In genomic region chr11:120709808-120710207, GRCh38 we compare ENCODE assay signal across 8 cellular contexts.
DNase-seq lines count a peak whose midpoint lies in the region; ATAC-seq, FAIRE-seq and TF ChIP-seq lines count a peak whose summit lies in the region.
"Had no signal": no experiment of that assay in that cellular context is flagged by ENCODE, and none has a peak within 500 bp of the region (broad histone marks: within the 10 kb centered on the region; RNA-seq: fewer than 3 reads in every experiment).

No MANE protein-coding gene starts in this region.

- H3K4me1 ChIP-seq in subcutaneous abdominal adipose tissue (ENCODE audit: control insufficient read depth in 5 of 5, insufficient read depth in 5 of 5, low read length in 5 of 5) (peaks cover 0 to 27% (median 21%) of the 10 kb centered on the region in 5 donors), thyroid gland (no peaks in the 10 kb centered on the region)

- WGBS in thyroid gland, 2 donors = 85% methylated on average over 10 of the region's 10 CpGs

- ATAC-seq in HG02623 (IDR thresholded peaks at IDR 0.05; ENCODE audit: unreplicated experiment) (peak; percentile 79), HG03521 (IDR thresholded peaks at IDR 0.05; ENCODE audit: unreplicated experiment) (peak; percentile 60)

- no peak for TF ChIP-seq CTCF in thyroid gland (IDR thresholded peaks at IDR 0.05)

- DNase-seq in GM19239 (ENCODE audit: insufficient read length, low spot score) (no peak), cerebellar nuclear complex (lab: John Stamatoyannopoulos, UW) (no peak), cortex of kidney (lab: John Stamatoyannopoulos, UW) (no peak), thyroid gland (no peak)

- TF ChIP-seq POLR2A in thyroid gland (IDR thresholded peaks at IDR 0.05) = no peak

- H3K36me3 ChIP-seq in subcutaneous abdominal adipose tissue (ENCODE audit: control insufficient read depth in 5 of 5, insufficient read depth in 5 of 5, low read length in 5 of 5) (no peaks in the 10 kb centered on the region), thyroid gland (no peaks in the 10 kb centered on the region)

- peaks cover 5 to 37% (median 25%) of the 10 kb centered on the region in 5 donors for H3K9me3 ChIP-seq in subcutaneous abdominal adipose tissue (ENCODE audit: control insufficient read depth in 5 of 5, low read length in 5 of 5)
- no peaks in the 10 kb centered on the region for H3K9me3 ChIP-seq in thyroid gland

- H3K4me3 ChIP-seq in subcutaneous abdominal adipose tissue (ENCODE audit: low read depth in 1 of 5, low read length in 5 of 5) (no peak overlapping the region), thyroid gland (replicated peaks in 1 of 3) (no peak overlapping the region)

- H3K27ac ChIP-seq in subcutaneous abdominal adipose tissue (ENCODE audit: low read depth, low read length) = peak overlapping the region; percentile 18
- no peak overlapping the region for H3K27ac ChIP-seq in thyroid gland

- intact Hi-C loops in thyroid gland (cut with DNase I) = no loop called here

- H3K27me3 ChIP-seq in subcutaneous abdominal adipose tissue (ENCODE audit: control insufficient read depth in 5 of 5, insufficient read depth in 4 of 5, low read length in 5 of 5) (no peaks in the 10 kb centered on the region), thyroid gland (no peaks in the 10 kb centered on the region)

- FAIRE-seq in GM19239 (lab: Jason Lieb, UNC) = peak; percentile 97
- FAIRE-seq: endometrium had no signal

- no peak overlapping the region for H3K9ac ChIP-seq in subcutaneous abdominal adipose tissue (ENCODE audit: low read length in 5 of 5)
